In genomic region chr1:194289569-194290266, GRCh38 we compare ENCODE assay signal across 8 cellular contexts.
DNase-seq lines count a peak whose midpoint lies in the region; ATAC-seq and TF ChIP-seq lines count a peak whose summit lies in the region.

No MANE protein-coding gene starts in this region.

- H3K4me3 ChIP-seq in ascending aorta (no peak overlapping the region), spleen (peak overlapping the region in 1 of 8 donors; percentile 5), BE2C (ENCODE audit: low read depth, low read length) (no peak overlapping the region), testis (no peak overlapping the region)

- no peaks in the 10 kb centered on the region for H3K27me3 ChIP-seq in ascending aorta
- no peaks in the 10 kb centered on the region for H3K27me3 ChIP-seq in spleen (replicated peaks in 1 of 7)
- no peaks in the 10 kb centered on the region for H3K27me3 ChIP-seq in BE2C
- no peaks in the 10 kb centered on the region for H3K27me3 ChIP-seq in testis

- TF ChIP-seq CTCF in ascending aorta (IDR thresholded peaks at IDR 0.05): no peak
- peak in 2 of 11 experiments; percentile 6 to 13 for TF ChIP-seq CTCF in spleen (IDR thresholded peaks at IDR 0.05 in 8 of 11, conservative IDR thresholded peaks at IDR 0.05 in 3 of 11)
- TF ChIP-seq CTCF in BE2C (IDR thresholded peaks at IDR 0.05; ENCODE audit: low read depth, low read length): no peak
- TF ChIP-seq CTCF in testis (IDR thresholded peaks at IDR 0.05): no peak

- ATAC-seq in GM18907 (IDR thresholded peaks at IDR 0.05; ENCODE audit: unreplicated experiment): peak; percentile 97
- peak; percentile 97 for ATAC-seq in HG03025 (IDR thresholded peaks at IDR 0.05; ENCODE audit: low FRiP score, unreplicated experiment)
- peak; percentile 98 for ATAC-seq in naive thymus-derived CD8-positive, alpha-beta T cell

- H3K9me3 ChIP-seq in ascending aorta (no peaks in the 10 kb centered on the region), spleen (no peaks in the 10 kb centered on the region), BE2C (no peaks in the 10 kb centered on the region), testis (no peaks in the 10 kb centered on the region)

- peak overlapping the region; percentile 12 to 76 (median 54) for H3K4me3 Mint-ChIP-seq in naive thymus-derived CD8-positive, alpha-beta T cell

- H3K27ac ChIP-seq in ascending aorta (no peak overlapping the region), spleen (peak overlapping the region in 1 of 8 donors; percentile 8), testis (no peak overlapping the region)

- H3K27me3 Mint-ChIP-seq in naive thymus-derived CD8-positive, alpha-beta T cell: no peaks in the 10 kb centered on the region

- POLR2A ChIA-PET in naive thymus-derived CD8-positive, alpha-beta T cell (lab: Charles Lee): interaction anchor here (0.7 kb wide), 1 partner anchor 725 kb away, joined by 3 read pairs; no protein-coding TSS in a partner anchor

- H3K4me1 Mint-ChIP-seq in naive thymus-derived CD8-positive, alpha-beta T cell: peaks cover 16 to 31% (median 28%) of the 10 kb centered on the region in 4 donors

- 47 to 62% (median 57%) methylated on average over 6 of the region's 6 CpGs for WGBS in spleen, 5 donors
- WGBS in testis, 2 donors: 92 to 96% methylated on average over 6 of the region's 6 CpGs

- H3K9me3 Mint-ChIP-seq in naive thymus-derived CD8-positive, alpha-beta T cell: no peaks in the 10 kb centered on the region

- H3K36me3 ChIP-seq in ascending aorta (no peaks in the 10 kb centered on the region), spleen (no peaks in the 10 kb centered on the region), BE2C (no peaks in the 10 kb centered on the region), testis (ENCODE audit: low read depth, missing control alignments) (no peaks in the 10 kb centered on the region)

- H3K36me3 Mint-ChIP-seq in naive thymus-derived CD8-positive, alpha-beta T cell: no peaks in the 10 kb centered on the region

- H3K4me1 ChIP-seq in ascending aorta (no peaks in the 10 kb centered on the region), spleen (peaks cover 0 to 19% (median 5%) of the 10 kb centered on the region in 6 donors), BE2C (no peaks in the 10 kb centered on the region), testis (no peaks in the 10 kb centered on the region)

- TF ChIP-seq POLR2A in spleen (IDR thresholded peaks at IDR 0.05) (no peak), testis (IDR thresholded peaks at IDR 0.05) (no peak)

- peak; percentile 5 for DNase-seq in UCSD-AML1 (lab: John Stamatoyannopoulos, UW; ENCODE audit: unreplicated experiment)
- peak in 9 of 10 donors; percentile 31 to 81 (median 67) for DNase-seq in naive thymus-derived CD8-positive, alpha-beta T cell
- DNase-seq in ascending aorta (ENCODE audit: low spot score in 2 of 2): no peak
- no peak for DNase-seq in spleen
- no peak for DNase-seq in BE2C
- DNase-seq in testis: no peak

- intact Hi-C loops in ascending aorta (cut with DNase I) (no loop called here), spleen (cut with DNase I; ENCODE audit: low total_unique reads) (loop anchor here (10.0 kb wide), 1 partner anchor 1105 kb away; the partner anchor contains the start of gene B3GALT2), testis (cut with DNase I; ENCODE audit: low total_unique reads) (no loop called here)

- peak overlapping the region; percentile 4 to 79 (median 48) for H3K27ac Mint-ChIP-seq in naive thymus-derived CD8-positive, alpha-beta T cell

Comparison
In these comparisons a context has a peak if more than half of its experiments do, and no peak if none do; other contexts are left out.
1. DNase-seq: peak in UCSD-AML1 (single experiment) and naive thymus-derived CD8-positive, alpha-beta T cell (9 of 10); none in ascending aorta (0 of 2), spleen (single experiment), BE2C (single experiment) and testis (single experiment).
2. Peak in every context shown above with its lines, with median percentiles within 50 percentile points of each other: ATAC-seq.